ENCODE assay signal across 7 cellular contexts in genomic region chr1:214085325-214085724, GRCh38.
"Had no signal": no experiment of that assay in that cellular context is flagged by ENCODE, and none has a peak within 500 bp of the region (broad histone marks: within the 10 kb centered on the region; RNA-seq: fewer than 3 reads in every experiment).

No MANE protein-coding gene starts in this region.

- DNase-seq: H9, HCEC 1CT, KBM-7 had no signal

- ATAC-seq: GM23338 had no signal

- H3K4me2 ChIP-seq: GM23338 had no signal

- FAIRE-seq: H1, H54, HTR-8/SVneo had no signal

- H3K4me3 ChIP-seq: GM23338 had no signal

- H2AFZ ChIP-seq: GM23338 had no signal
